19 cellular contexts compared by ENCODE assay signal in the genomic region with DNA sequence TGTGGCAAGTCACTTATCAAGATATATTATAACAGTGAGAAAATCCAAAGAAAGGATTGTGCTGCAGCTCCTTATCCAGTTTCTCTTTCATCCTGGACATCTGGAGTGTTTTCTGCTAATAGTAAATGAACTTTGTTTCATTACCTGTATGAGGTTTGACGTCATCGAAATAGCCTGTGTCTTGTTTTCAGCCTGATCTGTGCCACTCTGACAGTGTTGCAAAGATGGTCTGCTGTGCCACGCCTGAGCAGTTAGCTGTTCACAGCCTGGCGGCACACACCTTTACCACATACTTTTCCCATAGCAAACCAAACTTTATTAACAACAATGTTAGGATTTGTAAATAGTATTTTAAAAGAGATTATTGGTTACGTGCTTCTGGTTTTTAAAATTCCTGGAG.
"Had no signal": no experiment of that assay in that cellular context is flagged by ENCODE, and none has a peak within 500 bp of the region (broad histone marks: within the 10 kb centered on the region; RNA-seq: fewer than 3 reads in every experiment).

No MANE protein-coding gene starts in this region.

- DNase-seq: MV-4-11, NCI-H1092, NCI-H1105 treated with DMSO at 0.1 percent for 48 hours, NCI-H1417 treated with DMSO at 0.1 percent for 48 hours, NCI-H146, NCI-H1694 treated with DMSO at 0.1 percent for 48 hours, NCI-H1930, NCI-H2081, NCI-H2107, NCI-H2227 treated with DMSO at 0.1 percent for 48 hours, NCI-H524, NCI-H69, NCI-H774, SHP77, SK-N-SH had no signal

- H3K27ac ChIP-seq: KMS-11, RWPE1 had no signal

- H3K27ac Mint-ChIP-seq: IgD-negative memory B cell had no signal

- H3K9me3 Mint-ChIP-seq: IgD-negative memory B cell had no signal

- H3K27me3 Mint-ChIP-seq: IgD-negative memory B cell had no signal

- ATAC-seq: K562 had no signal

- H3K9ac ChIP-seq: KMS-11, SK-N-SH had no signal

- H3K4me3 ChIP-seq: K562 had no signal

- H3K9me3 ChIP-seq: SK-N-SH had no signal

- H3K4me3 Mint-ChIP-seq: IgD-negative memory B cell had no signal

- H3K4me2 ChIP-seq: KMS-11, SK-N-SH had no signal
